ENCODE assay signal across 8 cellular contexts in genomic region chr20:59764037-59764436, GRCh38.
"Had no signal": no experiment of that assay in that cellular context is flagged by ENCODE, and none has a peak within 500 bp of the region (broad histone marks: within the 10 kb centered on the region; RNA-seq: fewer than 3 reads in every experiment).

No MANE protein-coding gene starts in this region.

- ATAC-seq: HCT116 had no signal

- H3K27ac ChIP-seq: GM23248, HL-60 had no signal

- H3K36me3 ChIP-seq: HAP-1 had no signal

- H3K4me1 ChIP-seq: HAP-1 had no signal

- H3K9me3 ChIP-seq: HAP-1 had no signal

- H3K4me3 ChIP-seq: GM23248, HAP-1 had no signal

- DNase-seq: GM23248, GOT3, H7, HFFc6, IMR-90 had no signal

- H2AFZ ChIP-seq: GM23248 had no signal
